In the genomic region with DNA sequence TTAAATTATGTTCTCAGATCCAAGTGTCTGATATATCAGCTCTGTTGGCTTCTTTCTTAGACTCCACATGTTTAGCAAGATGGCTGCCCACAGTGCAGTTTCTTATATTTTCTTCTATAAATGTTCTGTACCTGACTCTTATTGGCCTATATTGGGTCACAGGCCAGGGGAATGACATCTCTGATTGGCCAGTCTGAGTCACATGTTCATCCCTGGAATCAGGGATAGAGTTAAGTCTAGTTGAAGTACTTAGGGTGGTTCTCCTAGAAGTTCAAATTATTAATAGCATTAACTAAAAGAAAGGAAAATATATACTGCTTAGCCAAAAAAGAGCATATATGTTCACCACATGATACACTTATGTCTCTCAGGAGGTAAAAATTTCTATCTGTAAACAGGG, we compare ENCODE assay signal across 18 cellular contexts.
DNase-seq lines count a peak whose midpoint lies in the region; ATAC-seq and TF ChIP-seq lines count a peak whose summit lies in the region.
"Had no signal": no experiment of that assay in that cellular context is flagged by ENCODE, and none has a peak within 500 bp of the region (broad histone marks: within the 10 kb centered on the region; RNA-seq: fewer than 3 reads in every experiment).

No MANE protein-coding gene starts in this region.

- no peaks in the 10 kb centered on the region for H3K9me3 ChIP-seq in mammary epithelial cell (replicated peaks; ENCODE audit: insufficient read depth, low read length)
- no peaks in the 10 kb centered on the region for H3K9me3 ChIP-seq in left ventricle myocardium inferior (replicated peaks)

- no peak for ATAC-seq in HG03025 (IDR thresholded peaks at IDR 0.05; ENCODE audit: low FRiP score, unreplicated experiment)
- ATAC-seq: CD8-positive, alpha-beta T cell had no signal

- dilution Hi-C loops in mammary epithelial cell (cut with HindIII; ENCODE audit: low sequenced_read_pairs) = no loop called here

- peaks cover 9% of the 10 kb centered on the region for H3K9me3 Mint-ChIP-seq in MCF 10A (ENCODE audit: unreplicated experiment)

- no peak overlapping the region for H3K4me2 ChIP-seq in mammary epithelial cell (ENCODE audit: insufficient read depth, low read depth, low read length)
- H3K4me2 ChIP-seq: KMS-11 had no signal

- no peak overlapping the region for H2AFZ ChIP-seq in mammary epithelial cell (ENCODE audit: low read depth, low read length)

- no peaks in the 10 kb centered on the region for H3K79me2 ChIP-seq in mammary epithelial cell (ENCODE audit: insufficient read depth, low read length)

- no peaks in the 10 kb centered on the region for H4K20me1 ChIP-seq in mammary epithelial cell (ENCODE audit: insufficient read depth, low read length)

- BruUV-seq in mammary epithelial cell (replicated peaks; lab: Mats Ljungman, UMichigan) (no TSS peak), MCF 10A (replicated peaks; lab: Mats Ljungman, UMichigan) (no TSS peak)

- no peaks in the 10 kb centered on the region for H3K27me3 ChIP-seq in mammary epithelial cell (ENCODE audit: insufficient read depth, low read length)
- no peaks in the 10 kb centered on the region for H3K27me3 ChIP-seq in left ventricle myocardium inferior (ENCODE audit: low read depth)

- POLR2A ChIA-PET in MCF 10A (lab: Yijun Ruan, JAX) = interaction anchor here (0.6 kb wide), 1 partner anchor 225 kb away, joined by 3 read pairs; no protein-coding TSS in a partner anchor

- H3K4me3 Mint-ChIP-seq in MCF 10A (ENCODE audit: unreplicated experiment) = no peak overlapping the region
- H3K4me3 Mint-ChIP-seq: CD8-positive, alpha-beta T cell had no signal

- no peaks in the 10 kb centered on the region for H3K36me3 Mint-ChIP-seq in MCF 10A (ENCODE audit: insufficient read depth, unreplicated experiment)
- H3K36me3 Mint-ChIP-seq: CD8-positive, alpha-beta T cell had no signal

- in situ Hi-C loops in mammary epithelial cell (cut with MboI; ENCODE audit: low sequenced_read_pairs in 2 of 2) = no loop called here

- H3K27me3 Mint-ChIP-seq in MCF 10A (ENCODE audit: insufficient read depth, unreplicated experiment) = no peaks in the 10 kb centered on the region

- intact Hi-C loops in mammary epithelial cell (cut with micrococcal nuclease) (no loop called here), MCF 10A (cut with micrococcal nuclease) (no loop called here), left ventricle myocardium inferior (cut with micrococcal nuclease) (no loop called here)

- no peaks in the 10 kb centered on the region for H3K36me3 ChIP-seq in mammary epithelial cell (ENCODE audit: insufficient read depth, low read length)
- H3K36me3 ChIP-seq in left ventricle myocardium inferior = no peaks in the 10 kb centered on the region

- no peak overlapping the region for H3K4me3 ChIP-seq in mammary epithelial cell (replicated peaks in 1 of 3; ENCODE audit: insufficient read depth in 1 of 3, low read depth in 2 of 3, low read length in 3 of 3)
- no peak overlapping the region for H3K4me3 ChIP-seq in left ventricle myocardium inferior

- H3K9ac ChIP-seq in mammary epithelial cell (ENCODE audit: insufficient read depth, low read length) = no peak overlapping the region
- H3K9ac ChIP-seq: KMS-11 had no signal

- no peaks in the 10 kb centered on the region for H3K4me1 Mint-ChIP-seq in MCF 10A (ENCODE audit: insufficient read depth, unreplicated experiment)

- CTCF ChIA-PET in mammary epithelial cell (lab: Charles Lee; ENCODE audit: low non-redundant PET) = no interaction called here
- CTCF ChIA-PET in MCF 10A (lab: Yijun Ruan, JAX) = interaction anchor here (0.8 to 1.1 kb wide), 2 partner anchors 10 to 368 kb away, joined by 3 to 5 read pairs; no protein-coding TSS in a partner anchor

- DNase-seq in mammary epithelial cell (peak; percentile 19), MCF 10A (ENCODE audit: unreplicated experiment) (no peak), NAMALWA (ENCODE audit: low spot score) (peak; percentile 15), hepatic stellate cell (ENCODE audit: low spot score) (peak; percentile 9), left ventricle myocardium inferior (no peak), NCI-H146 (lab: John Stamatoyannopoulos, UW) (no peak)
- no peak for DNase-seq in activated CD8-positive, alpha-beta memory T cell treated with anti-CD3 and anti-CD28 coated beads, Interleukin-2, amount 50 U/mL, for 48 hours
- DNase-seq: ACHN; CD8-positive, alpha-beta T cell; EL; NCI-H1417; NCI-H2029 treated with DMSO at 0.1 percent for 48 hours; NCI-H2227 treated with DMSO at 0.1 percent for 48 hours; NCI-H524 treated with DMSO at 0.1 percent for 48 hours; OCI-M1 had no signal

- TF ChIP-seq CTCF in mammary epithelial cell (conservative IDR thresholded peaks at IDR 0.05 in 1 of 2, IDR thresholded peaks at IDR 0.05 in 1 of 2; ENCODE audit: extremely low read depth in 1 of 2, insufficient read depth in 1 of 2, low read depth in 1 of 2, low read length in 2 of 2) (no peak), MCF 10A (IDR thresholded peaks at IDR 0.05; ENCODE audit: unreplicated experiment) (no peak), left ventricle myocardium inferior (IDR thresholded peaks at IDR 0.05; ENCODE audit: borderline replicate concordance) (no peak)

- H3K27ac ChIP-seq in mammary epithelial cell (ENCODE audit: insufficient read depth, low read depth, low read length) (no peak overlapping the region), left ventricle myocardium inferior (replicated peaks) (no peak overlapping the region)
- H3K27ac ChIP-seq: HL-60, KMS-11 had no signal

- no peak overlapping the region for H3K27ac Mint-ChIP-seq in MCF 10A (ENCODE audit: low read depth, unreplicated experiment)
- H3K27ac Mint-ChIP-seq: CD8-positive, alpha-beta T cell had no signal

- H3K4me1 ChIP-seq in mammary epithelial cell (ENCODE audit: insufficient read depth, low read length) (no peaks in the 10 kb centered on the region), left ventricle myocardium inferior (no peaks in the 10 kb centered on the region)

Comparison
In these comparisons a context has a peak if more than half of its experiments do, and no peak if none do; other contexts are left out.
1. DNase-seq: peak in mammary epithelial cell (single experiment), NAMALWA (single experiment) and hepatic stellate cell (single experiment); none in MCF 10A (single experiment), left ventricle myocardium inferior (single experiment), NCI-H146 (single experiment) and activated CD8-positive, alpha-beta memory T cell treated with anti-CD3 and anti-CD28 coated beads, Interleukin-2, amount 50 U/mL, for 48 hours (single experiment).